Comparison of ENCODE assay signal across 22 cellular contexts in the genomic region with DNA sequence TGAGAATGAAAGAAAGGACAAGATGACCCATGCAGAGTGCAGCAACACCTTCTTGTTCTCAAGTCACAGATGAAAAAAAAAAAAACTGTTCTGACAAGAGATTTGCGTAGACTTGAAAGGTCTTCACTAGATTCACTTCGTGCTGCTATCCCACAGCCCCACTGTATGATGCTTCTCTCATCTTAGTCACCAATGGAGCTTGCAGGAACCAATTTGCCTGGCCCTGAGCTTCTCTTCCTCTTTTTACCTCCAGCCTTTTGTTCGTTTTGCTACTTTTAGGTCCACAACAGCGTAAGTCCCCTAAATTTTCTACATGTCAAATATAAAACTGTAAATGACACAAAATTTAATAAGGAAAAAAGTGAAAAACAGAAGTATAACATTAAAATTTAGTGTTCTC.
"Had no signal": no experiment of that assay in that cellular context is flagged by ENCODE, and none has a peak within 500 bp of the region (broad histone marks: within the 10 kb centered on the region; RNA-seq: fewer than 3 reads in every experiment).

No MANE protein-coding gene starts in this region.

- H3K36me3 ChIP-seq: left lung, pancreas, prostate gland, right lobe of liver, tibial artery, upper lobe of left lung, uterus had no signal

- FAIRE-seq: endothelial cell of umbilical vein, keratinocyte, pancreas had no signal

- H3K27ac ChIP-seq: foreskin keratinocyte, left lung, pancreas, prostate gland, right lobe of liver, tibial artery, upper lobe of left lung, uterus had no signal

- DNase-seq: effector CD4-positive, alpha-beta T cell; endodermal cell; erythroblast; foreskin keratinocyte; immature natural killer cell; left lung; mesenchymal stem cell; midbrain; occipital lobe; pancreas; right lobe of liver; stimulated activated CD4-positive, alpha-beta T cell treated with anti-CD3 and anti-CD28 coated beads, Interleukin-4, amount 100 ng/mL, for 1 hour; stimulated activated CD8-positive, alpha-beta memory T cell treated with anti-CD3 and anti-CD28 coated beads, Interleukin-4, amount 100 ng/mL, for 48 hours; tibial artery; upper lobe of left lung; uterus had no signal

- ATAC-seq: foreskin keratinocyte; left lung; natural killer cell treated with Interleukin-12 subunit alpha and Interleukin-12 subunit beta and Interleukin-15 and Interleukin-18, amount 100 ng/mL, for 72 hours; pancreas; right lobe of liver; stimulated activated effector memory CD8-positive, alpha-beta T cell treated with anti-CD3 and anti-CD28 coated beads, Interleukin-12 subunit alpha, Interleukin-12 subunit beta, amount 100 ng/mL, for 72 hours had no signal

- H3K27me3 ChIP-seq: foreskin keratinocyte, left lung, pancreas, right lobe of liver, tibial artery, upper lobe of left lung, uterus had no signal

- H3K4me3 ChIP-seq: left lung, lung, pancreas, prostate gland, right lobe of liver, tibial artery, upper lobe of left lung, uterus had no signal

- H3K4me1 ChIP-seq: foreskin keratinocyte, left lung, pancreas, prostate gland, right lobe of liver, tibial artery, upper lobe of left lung, uterus had no signal

- H3K9me3 ChIP-seq: pancreas, prostate gland, right lobe of liver, tibial artery, upper lobe of left lung, uterus had no signal
